In genomic region chr17:49378311-49378710, GRCh38 we compare ENCODE assay signal across 3 cellular contexts.
"Had no signal": no experiment of that assay in that cellular context is flagged by ENCODE, and none has a peak within 500 bp of the region (broad histone marks: within the 10 kb centered on the region; RNA-seq: fewer than 3 reads in every experiment).

No MANE protein-coding gene starts in this region.

- ATAC-seq: GM12878 had no signal

- DNase-seq: GDM1, GF-D8 had no signal

- H3K4me3 ChIP-seq: GM12878 had no signal
